ENCODE assay signal across 8 cellular contexts in genomic region chrX:75273483-75273882, GRCh38. TPM values are rescaled to one million over a fixed set of nuclear protein-coding genes. Genes with fewer than 3 reads are reported as not detected.
A peak's percentile ranks its signal among the peaks of the same experiment; 100 is the strongest.
DNase-seq lines count a peak whose midpoint lies in the region; ATAC-seq and TF ChIP-seq lines count a peak whose summit lies in the region.

No MANE protein-coding gene starts in this region.

- H3K36me3 ChIP-seq in right atrium auricular region (no peaks in the 10 kb centered on the region), skeletal muscle tissue (ENCODE audit: control insufficient read depth in 3 of 3, insufficient read depth in 3 of 3, low read length in 3 of 3) (no peaks in the 10 kb centered on the region)

- peak overlapping the region; percentile 95 for H3K4me3 Mint-ChIP-seq in activated CD4-positive, alpha-beta T cell treated with anti-CD3 and anti-CD28 coated beads for 36 hours
- peak overlapping the region; percentile 84 for H3K4me3 Mint-ChIP-seq in activated CD4-positive, alpha-beta memory T cell treated with anti-CD3 and anti-CD28 coated beads, Interleukin-2, amount 10 ng/mL, durations not matched to agents 7 days and 5 days

- H3K27me3 Mint-ChIP-seq in activated CD4-positive, alpha-beta T cell treated with anti-CD3 and anti-CD28 coated beads for 36 hours: no peaks in the 10 kb centered on the region
- H3K27me3 Mint-ChIP-seq in activated CD4-positive, alpha-beta memory T cell treated with anti-CD3 and anti-CD28 coated beads, Interleukin-2, amount 10 ng/mL, durations not matched to agents 7 days and 5 days: no peaks in the 10 kb centered on the region

- ATAC-seq in activated CD4-positive, alpha-beta T cell treated with anti-CD3 and anti-CD28 coated beads for 36 hours: no peak
- ATAC-seq in HG03135 (IDR thresholded peaks at IDR 0.05; ENCODE audit: unreplicated experiment): peak; percentile 18

- no peak for DNase-seq in activated CD4-positive, alpha-beta T cell treated with anti-CD3 and anti-CD28 coated beads for 36 hours
- no peak for DNase-seq in activated CD4-positive, alpha-beta T cell treated with anti-CD3 and anti-CD28 coated beads, Interleukin-2, amount 50 U/mL, for 1 hour
- no peak for DNase-seq in activated CD4-positive, alpha-beta memory T cell treated with anti-CD3 and anti-CD28 coated beads, Interleukin-2, amount 10 ng/mL, durations not matched to agents 7 days and 5 days
- no peak for DNase-seq in right atrium auricular region (ENCODE audit: low spot score)
- DNase-seq in NCI-H187 (lab: John Stamatoyannopoulos, UW): no peak
- DNase-seq in NCI-H510A (lab: John Stamatoyannopoulos, UW): no peak

- H3K9me3 Mint-ChIP-seq in activated CD4-positive, alpha-beta T cell treated with anti-CD3 and anti-CD28 coated beads for 36 hours (ENCODE audit: low read depth): no peaks in the 10 kb centered on the region
- no peaks in the 10 kb centered on the region for H3K9me3 Mint-ChIP-seq in activated CD4-positive, alpha-beta memory T cell treated with anti-CD3 and anti-CD28 coated beads, Interleukin-2, amount 10 ng/mL, durations not matched to agents 7 days and 5 days

- H3K4me3 ChIP-seq in right atrium auricular region: peak overlapping the region; percentile 65 to 69
- H3K4me3 ChIP-seq in skeletal muscle tissue (ENCODE audit: low read length in 3 of 3): peak overlapping the region; percentile 87 to 91 (median 91)

- intact Hi-C loops in activated CD4-positive, alpha-beta T cell treated with anti-CD3 and anti-CD28 coated beads for 36 hours (cut with DNase I, micrococcal nuclease): loop anchor here (1.0 to 10.0 kb wide), 6 partner anchors 116 to 899 kb away; partner anchors contain the start of genes ABCB7 (in 1 of the 2), NEXMIF (in 1 of the 2), PBDC1 (in 1 of the 2) and RLIM (in 1 of the 2)

- H3K9me3 ChIP-seq in right atrium auricular region (no peaks in the 10 kb centered on the region), skeletal muscle tissue (ENCODE audit: control insufficient read depth in 3 of 3, low read length in 3 of 3) (no peaks in the 10 kb centered on the region)

- POLR2A ChIA-PET in activated CD4-positive, alpha-beta T cell treated with anti-CD3 and anti-CD28 coated beads for 36 hours (lab: Charles Lee): interaction anchor here (0.7 to 1.1 kb wide), 5 partner anchors 115 to 900 kb away, joined by 3 to 5 read pairs (median 4); partner anchors contain the start of genes PBDC1 and ZDHHC15
- POLR2A ChIA-PET in activated CD4-positive, alpha-beta memory T cell treated with anti-CD3 and anti-CD28 coated beads, Interleukin-2, amount 10 ng/mL, durations not matched to agents 7 days and 5 days (lab: Charles Lee): interaction anchor here (0.6 to 1.0 kb wide), 3 partner anchors 43 to 875 kb away, joined by 3 read pairs; no protein-coding TSS in a partner anchor

- H3K4me1 Mint-ChIP-seq in activated CD4-positive, alpha-beta T cell treated with anti-CD3 and anti-CD28 coated beads for 36 hours: peaks cover 26% of the 10 kb centered on the region
- peaks cover 40% of the 10 kb centered on the region for H3K4me1 Mint-ChIP-seq in activated CD4-positive, alpha-beta memory T cell treated with anti-CD3 and anti-CD28 coated beads, Interleukin-2, amount 10 ng/mL, durations not matched to agents 7 days and 5 days

- H3K4me1 ChIP-seq in right atrium auricular region (peaks cover 0 to 23% of the 10 kb centered on the region in 2 donors), skeletal muscle tissue (ENCODE audit: control insufficient read depth in 3 of 3, insufficient read depth in 3 of 3, low read length in 3 of 3) (peaks cover 0 to 10% (median 9%) of the 10 kb centered on the region in 3 donors)

- peak overlapping the region; percentile 92 to 93 for H3K27ac ChIP-seq in right atrium auricular region
- peak overlapping the region; percentile 96 for H3K27ac ChIP-seq in skeletal muscle tissue (ENCODE audit: low read depth, low read length)

- no peak for TF ChIP-seq CTCF in right atrium auricular region (IDR thresholded peaks at IDR 0.05)

- H3K9ac ChIP-seq in skeletal muscle tissue (ENCODE audit: low read depth in 1 of 3, low read length in 3 of 3): peak overlapping the region; percentile 94 to 97 (median 94)

- H3K27ac Mint-ChIP-seq in activated CD4-positive, alpha-beta T cell treated with anti-CD3 and anti-CD28 coated beads for 36 hours: peak overlapping the region; percentile 97
- H3K27ac Mint-ChIP-seq in activated CD4-positive, alpha-beta memory T cell treated with anti-CD3 and anti-CD28 coated beads, Interleukin-2, amount 10 ng/mL, durations not matched to agents 7 days and 5 days: peak overlapping the region; percentile 84

- H3K36me3 Mint-ChIP-seq in activated CD4-positive, alpha-beta T cell treated with anti-CD3 and anti-CD28 coated beads for 36 hours (ENCODE audit: low read depth): peaks cover 24% of the 10 kb centered on the region
- peaks cover 12% of the 10 kb centered on the region for H3K36me3 Mint-ChIP-seq in activated CD4-positive, alpha-beta memory T cell treated with anti-CD3 and anti-CD28 coated beads, Interleukin-2, amount 10 ng/mL, durations not matched to agents 7 days and 5 days (ENCODE audit: low read depth)

- CTCF ChIA-PET in activated CD4-positive, alpha-beta T cell treated with anti-CD3 and anti-CD28 coated beads for 36 hours (lab: Charles Lee): no interaction called here
- CTCF ChIA-PET in activated CD4-positive, alpha-beta memory T cell treated with anti-CD3 and anti-CD28 coated beads, Interleukin-2, amount 10 ng/mL, durations not matched to agents 7 days and 5 days (lab: Charles Lee): no interaction called here

- H3K27me3 ChIP-seq in right atrium auricular region (no peaks in the 10 kb centered on the region), skeletal muscle tissue (ENCODE audit: control insufficient read depth in 3 of 3, insufficient read depth in 3 of 3, low read length in 3 of 3) (no peaks in the 10 kb centered on the region)

RNA-seq across cellular contexts. Expression of gene UPRT, which starts 0.4 kb away (rescaled TPM):
- 10 to 100 TPM; 61.1 to 70.6 TPM for total RNA-seq in activated CD4-positive, alpha-beta T cell treated with anti-CD3 and anti-CD28 coated beads for 36 hours
- 10 to 100 TPM; 19.2 to 19.8 TPM for total RNA-seq in activated CD4-positive, alpha-beta memory T cell treated with anti-CD3 and anti-CD28 coated beads, Interleukin-2, amount 10 ng/mL, durations not matched to agents 7 days and 5 days
- 10 to 100 TPM in 1 of 2 donors, 1 to 10 TPM in 1; 8.7 to 11.2 TPM for total RNA-seq in right atrium auricular region
- total RNA-seq in skeletal muscle tissue: 18.3 TPM
